ENCODE assay signal across 17 cellular contexts in the genomic region with DNA sequence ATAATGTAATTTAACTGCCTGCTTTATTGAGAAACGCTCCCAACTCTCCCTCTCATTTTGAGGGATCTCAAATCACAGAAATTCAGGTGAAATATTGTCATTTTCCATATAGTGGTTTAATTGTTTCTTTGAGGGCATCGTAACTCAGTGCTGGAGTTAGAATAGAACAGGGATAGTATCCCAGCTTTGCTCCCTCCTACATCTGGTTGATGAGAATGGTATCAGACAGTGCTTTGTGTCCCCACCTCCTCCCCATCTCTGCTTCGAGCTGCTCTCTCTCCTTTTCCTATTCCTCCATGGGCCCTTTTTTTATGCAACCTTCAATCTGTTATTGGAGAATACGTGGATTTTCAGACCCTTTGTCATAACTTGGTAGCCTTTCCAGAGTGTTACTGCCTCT. TPM values are rescaled to one million over a fixed set of nuclear protein-coding genes. Genes with fewer than 3 reads are reported as not detected.
DNase-seq lines count a peak whose midpoint lies in the region; ATAC-seq and TF ChIP-seq lines count a peak whose summit lies in the region.
"Had no signal": no experiment of that assay in that cellular context is flagged by ENCODE, and none has a peak within 500 bp of the region (broad histone marks: within the 10 kb centered on the region; RNA-seq: fewer than 3 reads in every experiment).

No MANE protein-coding gene starts in this region.

- H3K9me3 Mint-ChIP-seq in GM23338 (no peaks in the 10 kb centered on the region), WTC11 (peaks cover 4% of the 10 kb centered on the region; the same call in 1 of the 2 replicates), mesothelial cell of epicardium (peaks cover 18% of the 10 kb centered on the region)
- no peaks in the 10 kb centered on the region for H3K9me3 Mint-ChIP-seq in stimulated activated effector memory CD8-positive, alpha-beta T cell treated with anti-CD3 and anti-CD28 coated beads, Interleukin-12 subunit alpha, Interleukin-12 subunit beta, amount 100 ng/mL, for 72 hours
- H3K9me3 Mint-ChIP-seq: CD4-positive, alpha-beta T cell had no signal

- no peak overlapping the region for H2AFZ ChIP-seq in GM23338

- POLR2A ChIA-PET in WTC11 (lab: Charles Lee) = no interaction called here

- no peaks in the 10 kb centered on the region for H4K20me1 ChIP-seq in GM23338 (replicated peaks; ENCODE audit: insufficient read depth)

- no peaks in the 10 kb centered on the region for H3F3A ChIP-seq in GM23338 (replicated peaks; ENCODE audit: low read depth)

- H3K27me3 Mint-ChIP-seq in GM23338 (ENCODE audit: insufficient read depth, low read depth, poor library complexity) = no peaks in the 10 kb centered on the region
- no peaks in the 10 kb centered on the region for H3K27me3 Mint-ChIP-seq in WTC11 (ENCODE audit: low read depth)
- H3K27me3 Mint-ChIP-seq in mesothelial cell of epicardium (ENCODE audit: low read depth) = no peaks in the 10 kb centered on the region
- H3K27me3 Mint-ChIP-seq: B cell; CD4-positive, alpha-beta T cell had no signal

- ATAC-seq in GM23338 = peak; percentile 62
- ATAC-seq in WTC11 = peak; percentile 63
- ATAC-seq in stimulated activated effector memory CD8-positive, alpha-beta T cell treated with anti-CD3 and anti-CD28 coated beads, Interleukin-12 subunit alpha, Interleukin-12 subunit beta, amount 100 ng/mL, for 72 hours = no peak
- no peak for ATAC-seq in GM21447 (IDR thresholded peaks at IDR 0.05; ENCODE audit: unreplicated experiment)
- ATAC-seq in left colon = no peak

- peak overlapping the region; percentile 24 for H3K4me2 ChIP-seq in GM23338

- H3K36me3 Mint-ChIP-seq in GM23338 (ENCODE audit: low read depth) (no peaks in the 10 kb centered on the region), WTC11 (no peaks in the 10 kb centered on the region; the same call in 1 of the 2 replicates), mesothelial cell of epicardium (peaks cover 14% of the 10 kb centered on the region)
- H3K36me3 Mint-ChIP-seq in stimulated activated effector memory CD8-positive, alpha-beta T cell treated with anti-CD3 and anti-CD28 coated beads, Interleukin-12 subunit alpha, Interleukin-12 subunit beta, amount 100 ng/mL, for 72 hours = no peaks in the 10 kb centered on the region

- H3K27ac Mint-ChIP-seq in GM23338 (no peak overlapping the region), WTC11 (peak overlapping the region; percentile 5; the same call in 1 of the 2 replicates), mesothelial cell of epicardium (peak overlapping the region; percentile 18)
- H3K27ac Mint-ChIP-seq in stimulated activated effector memory CD8-positive, alpha-beta T cell treated with anti-CD3 and anti-CD28 coated beads, Interleukin-12 subunit alpha, Interleukin-12 subunit beta, amount 100 ng/mL, for 72 hours = peak overlapping the region; percentile 62
- H3K27ac Mint-ChIP-seq: B cell; CD4-positive, alpha-beta T cell had no signal

- 0 out of 2 replicates have a peak, but pooled peaks cover 2% of the 10 kb centered on the region for H3K79me2 ChIP-seq in GM23338 (replicated peaks; ENCODE audit: insufficient read depth)

- H3K36me3 ChIP-seq in GM23338 (ENCODE audit: insufficient read depth) = no peaks in the 10 kb centered on the region

- no peaks in the 10 kb centered on the region for H3K9me2 ChIP-seq in GM23338 (ENCODE audit: insufficient read depth)

- peaks cover 19% of the 10 kb centered on the region for H3K4me1 ChIP-seq in GM23338 (ENCODE audit: insufficient read depth)

- TF ChIP-seq CTCF in GM23338 (conservative IDR thresholded peaks at IDR 0.05; ENCODE audit: low read depth in 2 of 2) (no peak), WTC11 (IDR thresholded peaks at IDR 0.05) (no peak), mesothelial cell of epicardium (IDR thresholded peaks at IDR 0.05; ENCODE audit: unreplicated experiment) (no peak)

- CTCF ChIA-PET in WTC11 (lab: Charles Lee) = interaction anchor here (1.2 to 1.3 kb wide), 2 partner anchors 13 to 42 kb away, joined by 3 read pairs; no protein-coding TSS in a partner anchor

- H3K27me3 ChIP-seq in GM23338 (ENCODE audit: insufficient read depth) = no peaks in the 10 kb centered on the region

- H3K4me3 ChIP-seq in GM23338 = no peak overlapping the region
- H3K4me3 ChIP-seq: GM12878 had no signal

- H3K4me3 Mint-ChIP-seq in GM23338 (no peak overlapping the region), WTC11 (no peak overlapping the region), mesothelial cell of epicardium (no peak overlapping the region)
- H3K4me3 Mint-ChIP-seq in stimulated activated effector memory CD8-positive, alpha-beta T cell treated with anti-CD3 and anti-CD28 coated beads, Interleukin-12 subunit alpha, Interleukin-12 subunit beta, amount 100 ng/mL, for 72 hours = no peak overlapping the region
- H3K4me3 Mint-ChIP-seq: B cell; CD4-positive, alpha-beta T cell had no signal

- H3K27ac ChIP-seq in GM23338 (ENCODE audit: low read depth) = 0 out of 2 replicates have a peak overlapping the region, but pooled peaks have one; percentile 27

- H3K4me1 Mint-ChIP-seq in GM23338 (peaks cover 16% of the 10 kb centered on the region), WTC11 (peaks cover 20% of the 10 kb centered on the region), mesothelial cell of epicardium (peaks cover 25% of the 10 kb centered on the region)
- peaks cover 28% of the 10 kb centered on the region for H3K4me1 Mint-ChIP-seq in stimulated activated effector memory CD8-positive, alpha-beta T cell treated with anti-CD3 and anti-CD28 coated beads, Interleukin-12 subunit alpha, Interleukin-12 subunit beta, amount 100 ng/mL, for 72 hours

- no peak for DNase-seq in GM23338 (ENCODE audit: low spot score)
- DNase-seq in WTC11 (ENCODE audit: low spot score) = no peak
- DNase-seq in mesothelial cell of epicardium (ENCODE audit: low spot score in 2 of 2, unreplicated experiment in 2 of 2) = no peak
- DNase-seq in stimulated activated effector memory CD8-positive, alpha-beta T cell treated with anti-CD3 and anti-CD28 coated beads, Interleukin-12 subunit alpha, Interleukin-12 subunit beta, amount 100 ng/mL, for 72 hours (ENCODE audit: low spot score in 2 of 2) = peak in 1 of 2 donors; percentile 8
- DNase-seq in COLO829 (ENCODE audit: low spot score) = no peak
- no peak for DNase-seq in left colon
- DNase-seq: ACHN; CD4-positive, alpha-beta T cell; DMS79; KBM-7; NCI-H1048; NCI-H1694; NCI-H2107; NCI-H226 had no signal

- intact Hi-C loops in left colon (cut with DNase I, micrococcal nuclease) = no loop called here

TF ChIP-seq in GM23338, 12 proteins besides CTCF, POLR2A, EP300 and RAD21:
- TF ChIP-seq ZNF114 (CRISPR knock-in tag; IDR thresholded peaks at IDR 0.05) (no peak), CREB1 (CRISPR knock-in tag; IDR thresholded peaks at IDR 0.05; ENCODE audit: low read depth) (no peak), STAT1 (IDR thresholded peaks at IDR 0.05; ENCODE audit: unreplicated experiment) (no peak)
TF ChIP-seq in GM23338: peak in this region for 0.

TF ChIP-seq in WTC11, 78 proteins besides CTCF, POLR2A, EP300 and RAD21 (continues in another document):
- TF ChIP-seq NFYB (CRISPR knock-in tag; conservative IDR thresholded peaks at IDR 0.05; ENCODE audit: low read depth) (no peak), RELA (CRISPR knock-in tag; IDR thresholded peaks at IDR 0.05; ENCODE audit: borderline replicate concordance) (no peak), ZNF396 (CRISPR knock-in tag; IDR thresholded peaks at IDR 0.05; ENCODE audit: borderline replicate concordance) (no peak), MYBL2 (CRISPR knock-in tag; IDR thresholded peaks at IDR 0.05) (no peak), CBFB (CRISPR knock-in tag; IDR thresholded peaks at IDR 0.05; ENCODE audit: low read depth) (no peak)
- TF ChIP-seq, protein P1, sequence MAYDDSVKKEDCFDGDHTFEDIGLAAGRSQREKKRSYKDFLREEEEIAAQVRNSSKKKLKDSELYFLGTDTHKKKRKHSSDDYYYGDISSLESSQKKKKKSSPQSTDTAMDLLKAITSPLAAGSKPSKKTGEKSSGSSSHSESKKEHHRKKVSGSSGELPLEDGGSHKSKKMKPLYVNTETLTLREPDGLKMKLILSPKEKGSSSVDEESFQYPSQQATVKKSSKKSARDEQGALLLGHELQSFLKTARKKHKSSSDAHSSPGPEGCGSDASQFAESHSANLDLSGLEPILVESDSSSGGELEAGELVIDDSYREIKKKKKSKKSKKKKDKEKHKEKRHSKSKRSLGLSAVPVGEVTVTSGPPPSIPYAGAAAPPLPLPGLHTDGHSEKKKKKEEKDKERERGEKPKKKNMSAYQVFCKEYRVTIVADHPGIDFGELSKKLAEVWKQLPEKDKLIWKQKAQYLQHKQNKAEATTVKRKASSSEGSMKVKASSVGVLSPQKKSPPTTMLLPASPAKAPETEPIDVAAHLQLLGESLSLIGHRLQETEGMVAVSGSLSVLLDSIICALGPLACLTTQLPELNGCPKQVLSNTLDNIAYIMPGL (CRISPR knock-in tag; IDR thresholded peaks at IDR 0.05) = no peak
- TF ChIP-seq, protein P2, sequence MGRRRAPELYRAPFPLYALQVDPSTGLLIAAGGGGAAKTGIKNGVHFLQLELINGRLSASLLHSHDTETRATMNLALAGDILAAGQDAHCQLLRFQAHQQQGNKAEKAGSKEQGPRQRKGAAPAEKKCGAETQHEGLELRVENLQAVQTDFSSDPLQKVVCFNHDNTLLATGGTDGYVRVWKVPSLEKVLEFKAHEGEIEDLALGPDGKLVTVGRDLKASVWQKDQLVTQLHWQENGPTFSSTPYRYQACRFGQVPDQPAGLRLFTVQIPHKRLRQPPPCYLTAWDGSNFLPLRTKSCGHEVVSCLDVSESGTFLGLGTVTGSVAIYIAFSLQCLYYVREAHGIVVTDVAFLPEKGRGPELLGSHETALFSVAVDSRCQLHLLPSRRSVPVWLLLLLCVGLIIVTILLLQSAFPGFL (CRISPR knock-in tag; IDR thresholded peaks at IDR 0.05; ENCODE audit: borderline replicate concordance) = no peak
- TF ChIP-seq, protein P3, sequence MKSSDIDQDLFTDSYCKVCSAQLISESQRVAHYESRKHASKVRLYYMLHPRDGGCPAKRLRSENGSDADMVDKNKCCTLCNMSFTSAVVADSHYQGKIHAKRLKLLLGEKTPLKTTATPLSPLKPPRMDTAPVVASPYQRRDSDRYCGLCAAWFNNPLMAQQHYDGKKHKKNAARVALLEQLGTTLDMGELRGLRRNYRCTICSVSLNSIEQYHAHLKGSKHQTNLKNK (CRISPR knock-in tag; IDR thresholded peaks at IDR 0.05) = no peak

RNA-seq across cellular contexts. Expression of a gene that starts 41.2 kb away (rescaled TPM):
- 13.1 and 26.1 TPM in 2 replicates for total RNA-seq in GM23338 (2014; rRNA removed; shearing (Covaris generic))
- polyA plus RNA-seq in GM23338 (2016; fragmentation: Nextera tagmentation; extraction: Ambion mirVana) = 6.9 and 8.3 TPM in 2 replicates
- total RNA-seq in WTC11 (2021) = 5.0 to 5.7 TPM (median 5.2 TPM) in 3 replicates
- 39.8 to 41.7 TPM (median 40.8 TPM) in 3 replicates for total RNA-seq in mesothelial cell of epicardium
- 10 to 100 TPM; 13.9 to 21.4 TPM for total RNA-seq in left colon

Comparison
In these comparisons a context has a peak if more than half of its experiments do, and no peak if none do; other contexts are left out.
1. ATAC-seq: peak in GM23338 (single experiment) and WTC11 (single experiment); none in stimulated activated effector memory CD8-positive, alpha-beta T cell treated with anti-CD3 and anti-CD28 coated beads, Interleukin-12 subunit alpha, Interleukin-12 subunit beta, amount 100 ng/mL, for 72 hours (single experiment), GM21447 (single experiment) and left colon (single experiment).